ENCODE assay signal across 1 cellular context in genomic region chr15:44327578-44327977, GRCh38.
TF ChIP-seq lines count a peak whose summit lies in the region.

No MANE protein-coding gene starts in this region.

TF ChIP-seq in GM12878, 131 proteins besides CTCF, POLR2A, EP300 and RAD21:
- TF ChIP-seq CBX5 (IDR thresholded peaks at IDR 0.05; ENCODE audit: low read depth): no peak
- TF ChIP-seq KAT2A (conservative IDR thresholded peaks at IDR 0.05; ENCODE audit: control insufficient read depth, low read depth, low read length): no peak
- TF ChIP-seq NFIC (IDR thresholded peaks at IDR 0.05; ENCODE audit: low read depth, low read length): no peak
- TF ChIP-seq ZBTB33 (IDR thresholded peaks at IDR 0.05): no peak
- no peak for TF ChIP-seq SUPT20H (IDR thresholded peaks at IDR 0.05; ENCODE audit: borderline replicate concordance, control insufficient read depth, low read depth, low read length)
- TF ChIP-seq NR2C1 (IDR thresholded peaks at IDR 0.05): no peak
- TF ChIP-seq ATF7 (IDR thresholded peaks at IDR 0.05; ENCODE audit: low read depth): no peak
- TF ChIP-seq ZSCAN29 (IDR thresholded peaks at IDR 0.05): no peak
- no peak for TF ChIP-seq MYC (IDR thresholded peaks at IDR 0.05; ENCODE audit: insufficient read depth, insufficient read length, insufficient replicate concordance, low read length, severe bottlenecking)
- TF ChIP-seq CHD1 (IDR thresholded peaks at IDR 0.05; ENCODE audit: low read depth, low read length): no peak
- TF ChIP-seq DPF2 (IDR thresholded peaks at IDR 0.05): no peak
- TF ChIP-seq CEBPB (IDR thresholded peaks at IDR 0.05; ENCODE audit: borderline replicate concordance in 1 of 2, low read depth in 2 of 2, low read length in 2 of 2): no peak
